Comparison of ENCODE assay signal across 2 cellular contexts in the genomic region with DNA sequence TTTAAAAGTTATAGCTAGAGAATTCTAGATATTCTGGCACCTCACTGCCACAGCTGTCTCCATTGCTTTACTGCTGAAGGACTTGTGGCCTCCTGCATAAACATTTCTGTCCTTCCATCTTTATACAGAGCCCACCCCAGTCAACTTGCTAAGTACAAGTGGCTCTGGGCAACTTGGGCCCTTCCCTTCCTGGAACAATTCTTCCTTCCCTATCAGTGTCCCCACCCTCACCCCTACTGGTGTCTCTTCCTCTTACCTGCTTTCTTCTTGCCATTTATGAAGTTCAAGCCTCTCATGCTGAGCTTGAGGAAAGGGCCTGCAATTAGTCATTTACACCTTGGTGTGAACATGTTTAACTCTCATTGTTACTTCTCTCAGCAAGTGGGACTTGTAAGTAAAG.
TF ChIP-seq lines count a peak whose summit lies in the region.

No MANE protein-coding gene starts in this region.

TF ChIP-seq in GM12891, 5 proteins besides CTCF, POLR2A, EP300 and RAD21 (continued from another document):
- no peak for TF ChIP-seq PAX5 (IDR thresholded peaks at IDR 0.05; ENCODE audit: insufficient read depth, low read length, severe bottlenecking)
- TF ChIP-seq POU2F2 (IDR thresholded peaks at IDR 0.05; ENCODE audit: low read depth, low read length): no peak
- TF ChIP-seq POLR2AphosphoS5 (IDR thresholded peaks at IDR 0.05; ENCODE audit: low read depth, low read length): no peak
- TF ChIP-seq TAF1 (IDR thresholded peaks at IDR 0.05; ENCODE audit: low read depth, low read length): no peak

TF ChIP-seq in GM23338, 12 proteins besides CTCF, POLR2A, EP300 and RAD21 (continued from another document):
- TF ChIP-seq REST (IDR thresholded peaks at IDR 0.05; ENCODE audit: unreplicated experiment) (no peak), STAT1 (IDR thresholded peaks at IDR 0.05; ENCODE audit: unreplicated experiment) (no peak), EZH2 (IDR thresholded peaks at IDR 0.05; ENCODE audit: low read depth, unreplicated experiment) (no peak), EZH2phosphoT487 (IDR thresholded peaks at IDR 0.05; ENCODE audit: unreplicated experiment) (no peak), POLR2AphosphoS5 (IDR thresholded peaks at IDR 0.05; ENCODE audit: low read depth) (no peak), NANOG (IDR thresholded peaks at IDR 0.05; ENCODE audit: borderline replicate concordance) (no peak), ZNF331 (CRISPR knock-in tag; IDR thresholded peaks at IDR 0.05; ENCODE audit: low read depth) (no peak), JUNB (IDR thresholded peaks at IDR 0.05; ENCODE audit: unreplicated experiment) (no peak), ZNF114 (CRISPR knock-in tag; IDR thresholded peaks at IDR 0.05) (no peak)
- TF ChIP-seq, protein P1, sequence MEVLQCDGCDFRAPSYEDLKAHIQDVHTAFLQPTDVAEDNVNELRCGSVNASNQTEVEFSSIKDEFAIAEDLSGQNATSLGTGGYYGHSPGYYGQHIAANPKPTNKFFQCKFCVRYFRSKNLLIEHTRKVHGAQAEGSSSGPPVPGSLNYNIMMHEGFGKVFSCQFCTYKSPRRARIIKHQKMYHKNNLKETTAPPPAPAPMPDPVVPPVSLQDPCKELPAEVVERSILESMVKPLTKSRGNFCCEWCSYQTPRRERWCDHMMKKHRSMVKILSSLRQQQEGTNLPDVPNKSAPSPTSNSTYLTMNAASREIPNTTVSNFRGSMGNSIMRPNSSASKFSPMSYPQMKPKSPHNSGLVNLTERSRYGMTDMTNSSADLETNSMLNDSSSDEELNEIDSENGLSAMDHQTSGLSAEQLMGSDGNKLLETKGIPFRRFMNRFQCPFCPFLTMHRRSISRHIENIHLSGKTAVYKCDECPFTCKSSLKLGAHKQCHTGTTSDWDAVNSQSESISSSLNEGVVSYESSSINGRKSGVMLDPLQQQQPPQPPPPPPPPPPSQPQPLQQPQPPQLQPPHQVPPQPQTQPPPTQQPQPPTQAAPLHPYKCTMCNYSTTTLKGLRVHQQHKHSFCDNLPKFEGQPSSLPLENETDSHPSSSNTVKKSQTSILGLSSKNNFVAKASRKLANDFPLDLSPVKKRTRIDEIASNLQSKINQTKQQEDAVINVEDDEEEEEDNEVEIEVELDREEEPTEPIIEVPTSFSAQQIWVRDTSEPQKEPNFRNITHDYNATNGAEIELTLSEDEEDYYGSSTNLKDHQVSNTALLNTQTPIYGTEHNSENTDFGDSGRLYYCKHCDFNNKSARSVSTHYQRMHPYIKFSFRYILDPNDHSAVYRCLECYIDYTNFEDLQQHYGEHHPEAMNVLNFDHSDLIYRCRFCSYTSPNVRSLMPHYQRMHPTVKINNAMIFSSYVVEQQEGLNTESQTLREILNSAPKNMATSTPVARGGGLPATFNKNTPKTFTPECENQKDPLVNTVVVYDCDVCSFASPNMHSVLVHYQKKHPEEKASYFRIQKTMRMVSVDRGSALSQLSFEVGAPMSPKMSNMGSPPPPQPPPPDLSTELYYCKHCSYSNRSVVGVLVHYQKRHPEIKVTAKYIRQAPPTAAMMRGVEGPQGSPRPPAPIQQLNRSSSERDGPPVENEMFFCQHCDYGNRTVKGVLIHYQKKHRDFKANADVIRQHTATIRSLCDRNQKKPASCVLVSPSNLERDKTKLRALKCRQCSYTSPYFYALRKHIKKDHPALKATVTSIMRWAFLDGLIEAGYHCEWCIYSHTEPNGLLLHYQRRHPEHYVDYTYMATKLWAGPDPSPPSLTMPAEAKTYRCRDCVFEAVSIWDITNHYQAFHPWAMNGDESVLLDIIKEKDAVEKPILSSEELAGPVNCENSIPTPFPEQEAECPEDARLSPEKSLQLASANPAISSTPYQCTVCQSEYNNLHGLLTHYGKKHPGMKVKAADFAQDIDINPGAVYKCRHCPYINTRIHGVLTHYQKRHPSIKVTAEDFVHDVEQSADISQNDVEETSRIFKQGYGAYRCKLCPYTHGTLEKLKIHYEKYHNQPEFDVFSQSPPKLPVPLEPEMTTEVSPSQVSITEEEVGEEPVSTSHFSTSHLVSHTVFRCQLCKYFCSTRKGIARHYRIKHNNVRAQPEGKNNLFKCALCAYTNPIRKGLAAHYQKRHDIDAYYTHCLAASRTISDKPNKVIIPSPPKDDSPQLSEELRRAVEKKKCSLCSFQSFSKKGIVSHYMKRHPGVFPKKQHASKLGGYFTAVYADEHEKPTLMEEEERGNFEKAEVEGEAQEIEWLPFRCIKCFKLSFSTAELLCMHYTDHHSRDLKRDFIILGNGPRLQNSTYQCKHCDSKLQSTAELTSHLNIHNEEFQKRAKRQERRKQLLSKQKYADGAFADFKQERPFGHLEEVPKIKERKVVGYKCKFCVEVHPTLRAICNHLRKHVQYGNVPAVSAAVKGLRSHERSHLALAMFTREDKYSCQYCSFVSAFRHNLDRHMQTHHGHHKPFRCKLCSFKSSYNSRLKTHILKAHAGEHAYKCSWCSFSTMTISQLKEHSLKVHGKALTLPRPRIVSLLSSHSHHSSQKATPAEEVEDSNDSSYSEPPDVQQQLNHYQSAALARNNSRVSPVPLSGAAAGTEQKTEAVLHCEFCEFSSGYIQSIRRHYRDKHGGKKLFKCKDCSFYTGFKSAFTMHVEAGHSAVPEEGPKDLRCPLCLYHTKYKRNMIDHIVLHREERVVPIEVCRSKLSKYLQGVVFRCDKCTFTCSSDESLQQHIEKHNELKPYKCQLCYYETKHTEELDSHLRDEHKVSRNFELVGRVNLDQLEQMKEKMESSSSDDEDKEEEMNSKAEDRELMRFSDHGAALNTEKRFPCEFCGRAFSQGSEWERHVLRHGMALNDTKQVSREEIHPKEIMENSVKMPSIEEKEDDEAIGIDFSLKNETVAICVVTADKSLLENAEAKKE (CRISPR knock-in tag; IDR thresholded peaks at IDR 0.05): no peak
- TF ChIP-seq, protein P2, sequence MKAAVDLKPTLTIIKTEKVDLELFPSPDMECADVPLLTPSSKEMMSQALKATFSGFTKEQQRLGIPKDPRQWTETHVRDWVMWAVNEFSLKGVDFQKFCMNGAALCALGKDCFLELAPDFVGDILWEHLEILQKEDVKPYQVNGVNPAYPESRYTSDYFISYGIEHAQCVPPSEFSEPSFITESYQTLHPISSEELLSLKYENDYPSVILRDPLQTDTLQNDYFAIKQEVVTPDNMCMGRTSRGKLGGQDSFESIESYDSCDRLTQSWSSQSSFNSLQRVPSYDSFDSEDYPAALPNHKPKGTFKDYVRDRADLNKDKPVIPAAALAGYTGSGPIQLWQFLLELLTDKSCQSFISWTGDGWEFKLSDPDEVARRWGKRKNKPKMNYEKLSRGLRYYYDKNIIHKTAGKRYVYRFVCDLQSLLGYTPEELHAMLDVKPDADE (IDR thresholded peaks at IDR 0.05): no peak
